14 cellular contexts compared by ENCODE assay signal in the genomic region with DNA sequence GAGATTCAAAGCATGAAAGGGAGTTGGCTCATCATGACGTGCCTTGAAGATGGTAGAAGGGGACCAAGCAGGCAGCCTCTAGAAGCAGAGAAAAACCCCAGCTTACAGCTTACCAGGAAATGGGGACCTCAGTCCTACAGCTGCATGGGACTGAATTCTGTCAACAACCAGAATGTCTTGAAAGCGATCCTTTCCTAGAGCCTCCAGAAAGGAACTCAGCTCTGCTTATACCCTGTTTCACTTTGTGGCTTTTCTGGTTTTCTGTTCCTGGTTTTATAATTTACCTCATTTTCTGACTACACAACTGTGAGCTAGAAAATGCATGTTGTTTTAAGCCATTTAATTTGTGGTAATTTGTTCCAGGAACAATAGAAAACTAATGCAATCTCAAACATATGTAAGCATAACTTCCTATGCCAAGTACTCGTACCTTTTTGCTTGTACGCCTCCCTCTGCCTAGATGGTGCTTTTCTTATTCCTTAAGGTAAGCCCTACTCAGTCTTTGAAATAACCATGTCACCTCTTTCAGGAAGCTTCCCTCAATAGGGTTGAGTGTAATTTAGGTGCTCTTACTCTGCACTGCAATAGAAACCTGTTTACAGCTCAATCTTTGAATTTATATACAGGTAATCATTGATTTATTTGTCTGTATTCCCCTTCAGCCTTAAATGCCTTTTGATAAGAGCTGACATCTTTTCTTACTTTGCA.
A peak's percentile ranks its signal among the peaks of the same experiment; 100 is the strongest.
DNase-seq lines count a peak whose midpoint lies in the region; ATAC-seq and TF ChIP-seq lines count a peak whose summit lies in the region.
"Had no signal": no experiment of that assay in that cellular context is flagged by ENCODE, and none has a peak within 500 bp of the region (broad histone marks: within the 10 kb centered on the region; RNA-seq: fewer than 3 reads in every experiment).

No MANE protein-coding gene starts in this region.

- H3K4me1 Mint-ChIP-seq in HFFc6 (ENCODE audit: low read depth) = no peaks in the 10 kb centered on the region
- H3K4me1 Mint-ChIP-seq: naive thymus-derived CD8-positive, alpha-beta T cell had no signal

- H3K9me3 Mint-ChIP-seq in HFFc6 = no peaks in the 10 kb centered on the region
- H3K9me3 Mint-ChIP-seq: naive thymus-derived CD8-positive, alpha-beta T cell had no signal

- H3K36me3 Mint-ChIP-seq in HFFc6 (ENCODE audit: low read depth) = no peaks in the 10 kb centered on the region

- H3K4me3 Mint-ChIP-seq in HFFc6 = no peak overlapping the region
- H3K4me3 Mint-ChIP-seq: naive thymus-derived CD8-positive, alpha-beta T cell had no signal

- DNase-seq in HFFc6 (no peak), AG08396 (ENCODE audit: low spot score) (no peak), NCI-H345 (lab: John Stamatoyannopoulos, UW) (no peak), LoVo (ENCODE audit: low spot score) (no peak)
- DNase-seq: activated CD4-positive, CD25-positive, alpha-beta regulatory T cell treated with anti-CD3 and anti-CD28 coated beads, Interleukin-2, amount 50 U/mL, for 72 hours; DMS153; naive thymus-derived CD8-positive, alpha-beta T cell; NCI-H1417 treated with DMSO at 0.1 percent for 48 hours; NCI-H82 had no signal

- TF ChIP-seq CTCF in HFFc6 (IDR thresholded peaks at IDR 0.05) = no peak

- H3K27ac Mint-ChIP-seq in HFFc6 = no peak overlapping the region
- H3K27ac Mint-ChIP-seq: naive thymus-derived CD8-positive, alpha-beta T cell had no signal

- H3K27me3 Mint-ChIP-seq in HFFc6 (ENCODE audit: insufficient read depth) = no peaks in the 10 kb centered on the region; the same call in 1 of the 2 replicates
- H3K27me3 Mint-ChIP-seq: naive thymus-derived CD8-positive, alpha-beta T cell had no signal

- peak; percentile 96 for ATAC-seq in GM18498 (IDR thresholded peaks at IDR 0.05; ENCODE audit: unreplicated experiment)
- peak; percentile 75 for ATAC-seq in GM19397 (IDR thresholded peaks at IDR 0.05; ENCODE audit: unreplicated experiment)
- ATAC-seq in HG02678 (IDR thresholded peaks at IDR 0.05; ENCODE audit: unreplicated experiment) = peak; percentile 82
- ATAC-seq in HG03432 (IDR thresholded peaks at IDR 0.05; ENCODE audit: unreplicated experiment) = peak; percentile 94
- ATAC-seq: gastroesophageal sphincter; naive thymus-derived CD8-positive, alpha-beta T cell had no signal
